In genomic region chr15:67050062-67050461, GRCh38 we compare ENCODE assay signal across 1 cellular context.
TF ChIP-seq lines count a peak whose summit lies in the region.

No MANE protein-coding gene starts in this region.

TF ChIP-seq in GM12878, 131 proteins besides CTCF, POLR2A, EP300 and RAD21 (continued from another document):
- TF ChIP-seq CEBPZ (IDR thresholded peaks at IDR 0.05; ENCODE audit: low read depth, low read length) = no peak
- no peak for TF ChIP-seq STAT1 (conservative IDR thresholded peaks at IDR 0.05)
- TF ChIP-seq HDAC6 (IDR thresholded peaks at IDR 0.05; ENCODE audit: unreplicated experiment) = no peak
- no peak for TF ChIP-seq STAT3 (IDR thresholded peaks at IDR 0.05; ENCODE audit: low read depth, low read length)
- no peak for TF ChIP-seq TAF1 (IDR thresholded peaks at IDR 0.05; ENCODE audit: borderline replicate concordance, low read depth, low read length)
- TF ChIP-seq KDM1A (IDR thresholded peaks at IDR 0.05; ENCODE audit: borderline replicate concordance) = no peak
- no peak for TF ChIP-seq BMI1 (IDR thresholded peaks at IDR 0.05; ENCODE audit: borderline replicate concordance)
- TF ChIP-seq PRDM15 (CRISPR knock-in tag; IDR thresholded peaks at IDR 0.05) = no peak
- TF ChIP-seq IKZF2 (IDR thresholded peaks at IDR 0.05) = no peak
- TF ChIP-seq SRF (IDR thresholded peaks at IDR 0.05; ENCODE audit: low read depth in 2 of 2, low read length in 2 of 2) = no peak
